Comparison of ENCODE assay signal across 19 cellular contexts in the genomic region with DNA sequence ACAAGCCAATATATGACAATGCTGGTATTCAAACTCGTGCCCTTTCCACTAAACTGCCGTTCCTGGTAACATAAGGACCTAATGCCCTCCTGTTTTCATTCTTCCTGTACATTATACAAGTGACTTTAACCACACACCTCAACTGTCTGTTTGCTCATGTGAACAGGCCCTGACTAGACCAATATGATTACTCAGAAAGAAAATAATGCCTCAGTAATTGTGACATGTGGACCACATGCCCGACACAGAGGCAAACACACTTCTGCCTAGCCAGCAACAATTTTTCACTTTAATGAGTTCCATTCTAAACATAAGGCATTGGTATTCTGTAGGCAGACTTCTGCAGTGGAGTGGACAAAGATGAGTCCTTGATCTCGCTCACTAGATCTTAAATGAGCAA. TPM values are rescaled to one million over a fixed set of nuclear protein-coding genes. Genes with fewer than 3 reads are reported as not detected.
"Had no signal": no experiment of that assay in that cellular context is flagged by ENCODE, and none has a peak within 500 bp of the region (broad histone marks: within the 10 kb centered on the region; RNA-seq: fewer than 3 reads in every experiment).

No MANE protein-coding gene starts in this region.

- DNase-seq: activated CD4-positive, alpha-beta memory T cell treated with anti-CD3 and anti-CD28 coated beads, Interleukin-2, amount 10 ng/mL, durations not matched to agents 7 days and 5 days; activated CD4-positive, alpha-beta T cell treated with anti-CD3 and anti-CD28 coated beads for 36 hours; activated gamma-delta T cell treated with Interleukin-2 at 50 U/mL for 16 hours; activated naive CD8-positive, alpha-beta T cell treated with anti-CD3 and anti-CD28 coated beads for 36 hours; activated T-cell treated with anti-CD3 and anti-CD28 coated beads, Interleukin-2, amount 50 U/mL, for 48 hours; dorsolateral prefrontal cortex; esophagus squamous epithelium; foreskin melanocyte; heart right ventricle; pancreas; retina; stimulated activated CD4-positive, alpha-beta T cell treated with anti-CD3 and anti-CD28 coated beads, Interleukin-15, amount 100 ng/mL, for 24 hours; stimulated activated CD4-positive, alpha-beta T cell treated with anti-CD3 and anti-CD28 coated beads, Interleukin-4, amount 100 ng/mL, for 24 hours; stimulated activated naive CD8-positive, alpha-beta T cell treated with anti-CD3 and anti-CD28 coated beads, Interleukin-15, amount 100 ng/mL, for 72 hours; T1000; testis; upper lobe of right lung had no signal

- ATAC-seq: activated CD4-positive, alpha-beta T cell treated with anti-CD3 and anti-CD28 coated beads for 36 hours; heart right ventricle; stimulated activated naive CD8-positive, alpha-beta T cell treated with anti-CD3 and anti-CD28 coated beads, Interleukin-15, amount 100 ng/mL, for 72 hours; upper lobe of right lung had no signal

RNA-seq across cellular contexts. Expression of a gene that starts 30.0 kb away (rescaled TPM):
- total RNA-seq: activated CD4-positive, alpha-beta memory T cell treated with anti-CD3 and anti-CD28 coated beads, Interleukin-2, amount 10 ng/mL, durations not matched to agents 7 days and 5 days; activated CD4-positive, alpha-beta T cell treated with anti-CD3 and anti-CD28 coated beads for 36 hours; activated naive CD8-positive, alpha-beta T cell treated with anti-CD3 and anti-CD28 coated beads for 36 hours; myocyte; neural crest cell had no signal

RNA-seq across cellular contexts. Expression of a gene that starts 31.0 kb away (rescaled TPM):
- total RNA-seq: activated CD4-positive, alpha-beta memory T cell treated with anti-CD3 and anti-CD28 coated beads, Interleukin-2, amount 10 ng/mL, durations not matched to agents 7 days and 5 days; activated CD4-positive, alpha-beta T cell treated with anti-CD3 and anti-CD28 coated beads for 36 hours; activated naive CD8-positive, alpha-beta T cell treated with anti-CD3 and anti-CD28 coated beads for 36 hours; neural crest cell had no signal
